ENCODE assay signal across 12 cellular contexts in genomic region chr12:11959117-11959823, GRCh38.
DNase-seq lines count a peak whose midpoint lies in the region; ATAC-seq, FAIRE-seq and TF ChIP-seq lines count a peak whose summit lies in the region.
"Had no signal": no experiment of that assay in that cellular context is flagged by ENCODE, and none has a peak within 500 bp of the region (broad histone marks: within the 10 kb centered on the region; RNA-seq: fewer than 3 reads in every experiment).

No MANE protein-coding gene starts in this region.

- H3K4me3 Mint-ChIP-seq in CD4-positive, alpha-beta memory T cell, result peak overlapping the region in 2 of 8 donors; percentile 34 to 65
- H3K4me3 Mint-ChIP-seq in activated naive CD8-positive, alpha-beta T cell treated with anti-CD3 and anti-CD28 coated beads, Interleukin-2, amount 50 U/mL, for 24 hours, result no peak overlapping the region

- no peaks in the 10 kb centered on the region for H3K9me2 ChIP-seq in OCI-LY7 (ENCODE audit: insufficient read depth, low read length)

- no peaks in the 10 kb centered on the region for H3K9me1 ChIP-seq in keratinocyte (ENCODE audit: control insufficient read depth, extremely low read depth, insufficient read depth, low read length)

- no peaks in the 10 kb centered on the region for H3K27me3 ChIP-seq in CD4-positive, alpha-beta memory T cell (ENCODE audit: insufficient read depth, low read length)
- no peaks in the 10 kb centered on the region for H3K27me3 ChIP-seq in keratinocyte (ENCODE audit: control insufficient read depth, extremely low read depth, insufficient read depth, low read length)
- no peaks in the 10 kb centered on the region for H3K27me3 ChIP-seq in sigmoid colon
- no peaks in the 10 kb centered on the region for H3K27me3 ChIP-seq in upper lobe of left lung

- DNase-seq in CD4-positive, alpha-beta memory T cell, result no peak
- DNase-seq in HT1080 (ENCODE audit: low read depth) (peak; percentile 71), keratinocyte (ENCODE audit: low read depth, low spot score) (no peak), sigmoid colon (no peak), OCI-LY7 (ENCODE audit: low spot score) (no peak), upper lobe of left lung (no peak), NCI-H748 (lab: John Stamatoyannopoulos, UW; ENCODE audit: unreplicated experiment) (no peak)
- DNase-seq in activated naive CD8-positive, alpha-beta T cell treated with anti-CD3 and anti-CD28 coated beads, Interleukin-2, amount 50 U/mL, for 24 hours, result no peak
- DNase-seq: amygdala, NCI-H1694, OCI-M1 had no signal

- TF ChIP-seq EP300 in sigmoid colon (IDR thresholded peaks at IDR 0.05) (no peak), upper lobe of left lung (IDR thresholded peaks at IDR 0.05) (no peak)

- H3K4me2 ChIP-seq in keratinocyte (ENCODE audit: control insufficient read depth, extremely low read depth, insufficient read depth, low read depth, low read length) (no peak overlapping the region), OCI-LY7 (ENCODE audit: low read length) (no peak overlapping the region)

- H3K79me2 ChIP-seq in keratinocyte (ENCODE audit: control insufficient read depth, insufficient read depth, low read length) (no peaks in the 10 kb centered on the region), OCI-LY7 (ENCODE audit: insufficient read depth, low read depth, low read length) (no peaks in the 10 kb centered on the region)

- no peak overlapping the region for H3K4me3 ChIP-seq in CD4-positive, alpha-beta memory T cell (ENCODE audit: low read length in 2 of 2)
- no peak overlapping the region for H3K4me3 ChIP-seq in keratinocyte (ENCODE audit: control insufficient read depth in 2 of 3, extremely low read depth in 1 of 3, insufficient read depth in 2 of 3, low read depth in 1 of 3, low read length in 3 of 3)
- H3K4me3 ChIP-seq in sigmoid colon, result no peak overlapping the region
- no peak overlapping the region for H3K4me3 ChIP-seq in OCI-LY7 (ENCODE audit: low read depth, low read length, poor library complexity, severe bottlenecking)
- H3K4me3 ChIP-seq in upper lobe of left lung, result no peak overlapping the region
- H3K4me3 ChIP-seq: lung had no signal

- H3K9ac ChIP-seq in keratinocyte (ENCODE audit: control insufficient read depth, extremely low read depth, insufficient read depth, low read length), result no peak overlapping the region

- FAIRE-seq in keratinocyte (lab: Jason Lieb, UNC), result no peak

- H3K27me3 Mint-ChIP-seq in CD4-positive, alpha-beta memory T cell, result no peaks in the 10 kb centered on the region
- peaks cover 11% of the 10 kb centered on the region for H3K27me3 Mint-ChIP-seq in activated naive CD8-positive, alpha-beta T cell treated with anti-CD3 and anti-CD28 coated beads, Interleukin-2, amount 50 U/mL, for 24 hours

- WGBS in sigmoid colon, 2 donors, result 75 to 85% methylated on average over 9 of the region's 9 CpGs
- 73 to 85% methylated on average over 8 to 9 of the region's 9 CpGs for WGBS in upper lobe of left lung, 2 donors

- no peak overlapping the region for H3K27ac ChIP-seq in CD4-positive, alpha-beta memory T cell (ENCODE audit: low read depth, low read length)
- peak overlapping the region; percentile 67 for H3K27ac ChIP-seq in keratinocyte (ENCODE audit: control insufficient read depth, insufficient read depth, low read length)
- H3K27ac ChIP-seq in sigmoid colon, result no peak overlapping the region
- no peak overlapping the region for H3K27ac ChIP-seq in OCI-LY7 (ENCODE audit: low read depth, low read length, poor library complexity, severe bottlenecking)
- no peak overlapping the region for H3K27ac ChIP-seq in upper lobe of left lung

- peaks cover 21 to 36% (median 27%) of the 10 kb centered on the region in 4 donors for H3K4me1 Mint-ChIP-seq in CD4-positive, alpha-beta memory T cell
- H3K4me1 Mint-ChIP-seq in activated naive CD8-positive, alpha-beta T cell treated with anti-CD3 and anti-CD28 coated beads, Interleukin-2, amount 50 U/mL, for 24 hours, result peaks cover 24% of the 10 kb centered on the region

- no peaks in the 10 kb centered on the region for H3K9me3 ChIP-seq in CD4-positive, alpha-beta memory T cell (ENCODE audit: control insufficient read depth in 1 of 2, low read length in 2 of 2)
- H3K9me3 ChIP-seq in keratinocyte (ENCODE audit: control insufficient read depth, low read depth, low read length), result no peaks in the 10 kb centered on the region
- H3K9me3 ChIP-seq in sigmoid colon, result peaks cover 0 to 3% (median 0%) of the 10 kb centered on the region in 4 donors
- no peaks in the 10 kb centered on the region for H3K9me3 ChIP-seq in OCI-LY7 (ENCODE audit: low read length)
- H3K9me3 ChIP-seq in upper lobe of left lung, result no peaks in the 10 kb centered on the region

- TF ChIP-seq CTCF in keratinocyte (optimal IDR thresholded peaks at IDR 0.05 in 1 of 3, IDR thresholded peaks at IDR 0.05 in 1 of 3, conservative IDR thresholded peaks at IDR 0.05 in 1 of 3; ENCODE audit: extremely low read depth in 1 of 3, insufficient read depth in 2 of 3, low read length in 3 of 3) (no peak), sigmoid colon (IDR thresholded peaks at IDR 0.05) (no peak), OCI-LY7 (conservative IDR thresholded peaks at IDR 0.05; ENCODE audit: low read length) (no peak), upper lobe of left lung (IDR thresholded peaks at IDR 0.05) (no peak)

- POLR2A ChIA-PET in CD4-positive, alpha-beta memory T cell (lab: Charles Lee; ENCODE audit: partially characterized antibody), result interaction anchor here (1.0 kb wide), 1 partner anchor 12 kb away, joined by 3 read pairs; no protein-coding TSS in a partner anchor
- POLR2A ChIA-PET in OCI-LY7 (lab: Charles Lee), result interaction anchor here (0.5 to 1.0 kb wide), 2 partner anchors 10 to 67 kb away, joined by 3 to 7 read pairs; no protein-coding TSS in a partner anchor

- H3K4me1 ChIP-seq in CD4-positive, alpha-beta memory T cell (ENCODE audit: insufficient read depth, low read length), result peaks cover 17% of the 10 kb centered on the region
- H3K4me1 ChIP-seq in keratinocyte (ENCODE audit: control insufficient read depth, extremely low read depth, insufficient read depth, low read length) (peaks cover 12% of the 10 kb centered on the region), sigmoid colon (no peaks in the 10 kb centered on the region), OCI-LY7 (ENCODE audit: insufficient read depth, low read length, poor library complexity, severe bottlenecking) (peaks cover 5% of the 10 kb centered on the region), upper lobe of left lung (no peaks in the 10 kb centered on the region)

- H3K36me3 ChIP-seq in CD4-positive, alpha-beta memory T cell (ENCODE audit: insufficient read depth, low read length), result no peaks in the 10 kb centered on the region
- H3K36me3 ChIP-seq in keratinocyte (ENCODE audit: control insufficient read depth in 2 of 2, extremely low read depth in 1 of 2, insufficient read depth in 2 of 2, low read length in 2 of 2), result no peaks in the 10 kb centered on the region
- no peaks in the 10 kb centered on the region for H3K36me3 ChIP-seq in sigmoid colon
- no peaks in the 10 kb centered on the region for H3K36me3 ChIP-seq in OCI-LY7 (ENCODE audit: insufficient read depth, low read length)
- no peaks in the 10 kb centered on the region for H3K36me3 ChIP-seq in upper lobe of left lung

- H3K27ac Mint-ChIP-seq in CD4-positive, alpha-beta memory T cell, result peak overlapping the region in 5 of 7 donors; percentile 67 to 86 (median 75)
- H3K27ac Mint-ChIP-seq in activated naive CD8-positive, alpha-beta T cell treated with anti-CD3 and anti-CD28 coated beads, Interleukin-2, amount 50 U/mL, for 24 hours, result peak overlapping the region; percentile 82

- no TSS peak for BruUV-seq in OCI-LY7 (replicated peaks; lab: Mats Ljungman, UMichigan)

- intact Hi-C loops in CD4-positive, alpha-beta memory T cell (cut with micrococcal nuclease), result loop anchor here (5.0 to 10.0 kb wide), 2 partner anchors 37 to 46 kb away; no protein-coding TSS in a partner anchor
- intact Hi-C loops in sigmoid colon (cut with DNase I) (no loop called here), OCI-LY7 (cut with micrococcal nuclease; ENCODE audit: unreplicated experiment) (no loop called here)

- dilution Hi-C loops in keratinocyte (cut with MboI; ENCODE audit: extremely low pct_ligation_motif_present, low sequenced_read_pairs), result no loop called here

- H3K36me3 Mint-ChIP-seq in CD4-positive, alpha-beta memory T cell, result no peaks in the 10 kb centered on the region
- H3K36me3 Mint-ChIP-seq in activated naive CD8-positive, alpha-beta T cell treated with anti-CD3 and anti-CD28 coated beads, Interleukin-2, amount 50 U/mL, for 24 hours (ENCODE audit: low read depth), result peaks cover 2% of the 10 kb centered on the region

- no peak for ATAC-seq in activated naive CD8-positive, alpha-beta T cell treated with anti-CD3 and anti-CD28 coated beads, Interleukin-2, amount 50 U/mL, for 24 hours
- ATAC-seq in upper lobe of left lung (ENCODE audit: low FRiP score in 2 of 2), result no peak

- no peaks in the 10 kb centered on the region for H3K9me3 Mint-ChIP-seq in CD4-positive, alpha-beta memory T cell
- H3K9me3 Mint-ChIP-seq in activated naive CD8-positive, alpha-beta T cell treated with anti-CD3 and anti-CD28 coated beads, Interleukin-2, amount 50 U/mL, for 24 hours, result no peaks in the 10 kb centered on the region

- CTCF ChIA-PET in CD4-positive, alpha-beta memory T cell (lab: Charles Lee; ENCODE audit: partially characterized antibody), result interaction anchor here (0.5 to 2.7 kb wide), 5 partner anchors 9 to 73 kb away, joined by 3 to 8 read pairs (median 4); no protein-coding TSS in a partner anchor
- CTCF ChIA-PET in OCI-LY7 (lab: Charles Lee; ENCODE audit: unreplicated experiment), result no interaction called here

- H4K20me1 ChIP-seq in keratinocyte (ENCODE audit: control insufficient read depth, extremely low read depth, insufficient read depth, low read length) (no peaks in the 10 kb centered on the region), OCI-LY7 (ENCODE audit: insufficient read depth, low read length) (no peaks in the 10 kb centered on the region)

- H2AFZ ChIP-seq in keratinocyte (ENCODE audit: control insufficient read depth, low read length) (peak overlapping the region; percentile 48), OCI-LY7 (ENCODE audit: low read length) (no peak overlapping the region; the same call in 1 of the 2 replicates)

- TF ChIP-seq POLR2A in sigmoid colon (IDR thresholded peaks at IDR 0.05), result no peak
- no peak for TF ChIP-seq POLR2A in upper lobe of left lung (IDR thresholded peaks at IDR 0.05)
